In the genomic region with DNA sequence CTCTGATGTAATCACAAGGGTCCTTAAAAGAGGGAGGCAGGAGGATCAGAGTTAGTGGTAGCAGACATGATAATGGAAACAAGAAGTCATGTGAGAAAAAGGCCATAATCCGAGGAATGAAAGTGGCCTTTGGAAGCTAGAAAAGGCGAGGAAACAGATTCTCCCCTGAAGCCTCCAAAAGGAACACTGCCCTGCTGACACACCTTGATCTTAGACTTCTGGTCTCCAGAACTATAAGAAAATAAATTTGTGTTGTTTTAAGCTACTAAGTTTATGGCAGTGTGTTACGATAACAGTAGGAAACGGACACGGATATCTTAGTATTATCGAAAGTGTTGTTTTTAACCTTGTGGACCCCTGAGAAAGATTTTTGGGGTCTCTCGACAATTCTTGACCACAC, we compare ENCODE assay signal across 28 cellular contexts.
"Had no signal": no experiment of that assay in that cellular context is flagged by ENCODE, and none has a peak within 500 bp of the region (broad histone marks: within the 10 kb centered on the region; RNA-seq: fewer than 3 reads in every experiment).

No MANE protein-coding gene starts in this region.

- H3K36me3 ChIP-seq: pancreas, prostate gland, thoracic aorta had no signal

- H3K27me3 ChIP-seq: left lung, pancreas, stomach, tibial artery, upper lobe of left lung had no signal

- H3K9me3 ChIP-seq: left lung, pancreas, prostate gland, stomach, thoracic aorta, tibial artery, upper lobe of left lung had no signal

- ATAC-seq: left cardiac atrium; left lung; pancreas; right cardiac atrium; sciatic nerve; stimulated activated naive B cell treated with anti-CD40 and anti-IgM and Interleukin-4, amounts not matched to agents 10 μg/mL and 1 μg/mL and 100 μg/mL, for 72 hours; stimulated activated naive CD8-positive, alpha-beta T cell treated with anti-CD3 and anti-CD28 coated beads, Interleukin-15, Interleukin-2, amounts not matched to agents 100 U/mL and 50 U/mL, for 24 hours had no signal

- DNase-seq: hippocampal formation; kidney glomerular epithelial cell; left cardiac atrium; left lung; midbrain; naive B cell; nucleus accumbens; pancreas; posterior cingulate gyrus; retina; right cardiac atrium; stimulated activated CD4-positive, alpha-beta T cell treated with anti-CD3 and anti-CD28 coated beads, Interleukin-12 subunit alpha, Interleukin-12 subunit beta, amount 100 ng/mL, for 4 hours; stimulated activated CD4-positive, alpha-beta T cell treated with anti-CD3 and anti-CD28 coated beads, Interleukin-15, amount 100 ng/mL, for 24 hours; stimulated activated CD4-positive, alpha-beta T cell treated with anti-CD3 and anti-CD28 coated beads, Interleukin-2, amount 100 ng/mL, for 24 hours; stimulated activated CD4-positive, alpha-beta T cell treated with anti-CD3 and anti-CD28 coated beads, Interleukin-4, amount 100 ng/mL, for 1 hour; stimulated activated naive B cell treated with anti-CD40 and anti-IgM and Interleukin-4, amounts not matched to agents 10 μg/mL and 1 μg/mL and 100 μg/mL, for 72 hours; stimulated activated naive CD8-positive, alpha-beta T cell treated with anti-CD3 and anti-CD28 coated beads, Interleukin-15, Interleukin-2, amounts not matched to agents 100 U/mL and 50 U/mL, for 24 hours; stomach; tibial artery; upper lobe of left lung had no signal

- H3K27ac ChIP-seq: left lung, pancreas, prostate gland, skin epidermis, stomach, thoracic aorta, tibial artery, upper lobe of left lung had no signal

- H3K27me3 Mint-ChIP-seq: memory B cell; naive B cell; stimulated activated naive B cell treated with anti-CD40 and anti-IgM and Interleukin-4, amounts not matched to agents 10 μg/mL and 1 μg/mL and 100 μg/mL, for 72 hours had no signal

- H3K4me3 Mint-ChIP-seq: memory B cell; naive B cell; nephron; neural crest cell; stimulated activated naive B cell treated with anti-CD40 and anti-IgM and Interleukin-4, amounts not matched to agents 10 μg/mL and 1 μg/mL and 100 μg/mL, for 72 hours had no signal

- H3K4me1 ChIP-seq: left lung, prostate gland had no signal

- H3K4me3 ChIP-seq: left lung, lung, pancreas, prostate gland, skin epidermis, stomach, thoracic aorta, tibial artery, upper lobe of left lung had no signal

- H3K9me3 Mint-ChIP-seq: memory B cell; naive B cell; nephron; neural crest cell; stimulated activated naive B cell treated with anti-CD40 and anti-IgM and Interleukin-4, amounts not matched to agents 10 μg/mL and 1 μg/mL and 100 μg/mL, for 72 hours had no signal

- H3K27ac Mint-ChIP-seq: memory B cell, nephron had no signal
